In genomic region chr5:132495672-132496630, GRCh38 we compare ENCODE assay signal across 2 cellular contexts.
TF ChIP-seq lines count a peak whose summit lies in the region.

No MANE protein-coding gene starts in this region.

TF ChIP-seq in HCT116, 20 proteins besides CTCF, POLR2A, EP300 and RAD21 (continued from another document):
- TF ChIP-seq ATF3 (IDR thresholded peaks at IDR 0.05), result no peak
- peak; percentile 74 for TF ChIP-seq POLR2AphosphoS5 (IDR thresholded peaks at IDR 0.05; ENCODE audit: low read depth, low read length)
TF ChIP-seq in HCT116: peak in this region for 2.

TF ChIP-seq in SK-N-SH, 30 proteins besides CTCF, POLR2A, EP300 and RAD21 (continued from another document):
- peak; percentile 27; the same call in 1 of the 2 replicates for TF ChIP-seq PBX3 (IDR thresholded peaks at IDR 0.05)
- peak; percentile 68; the same call in 1 of the 2 replicates for TF ChIP-seq YY1 (IDR thresholded peaks at IDR 0.05; ENCODE audit: low read depth)
- TF ChIP-seq TCF12 (IDR thresholded peaks at IDR 0.05), result no peak
- no peak for TF ChIP-seq FOSL2 (IDR thresholded peaks at IDR 0.05; ENCODE audit: borderline replicate concordance, low read depth)
- TF ChIP-seq USF1 (IDR thresholded peaks at IDR 0.05; ENCODE audit: borderline replicate concordance, low read depth), result 0 out of 2 replicates have a peak, but pooled peaks have one; percentile 19
- no peak; the same call in 1 of the 2 replicates for TF ChIP-seq GABPA (IDR thresholded peaks at IDR 0.05; ENCODE audit: low read depth)
- no peak; the same call in 1 of the 2 replicates for TF ChIP-seq MXI1 (IDR thresholded peaks at IDR 0.05; ENCODE audit: low read depth, low read length)
- TF ChIP-seq MAX (IDR thresholded peaks at IDR 0.05; ENCODE audit: low read depth), result 0 out of 2 replicates have a peak, but pooled peaks have one; percentile 23
- peak; percentile 49 for TF ChIP-seq NFIC (IDR thresholded peaks at IDR 0.05; ENCODE audit: borderline replicate concordance)
- peak; percentile 29; the same call in 1 of the 2 replicates for TF ChIP-seq TAF1 (IDR thresholded peaks at IDR 0.05; ENCODE audit: borderline replicate concordance, low read depth, low read length)
- 0 out of 2 replicates have a peak, but pooled peaks have one; percentile 35 for TF ChIP-seq RXRA (IDR thresholded peaks at IDR 0.05; ENCODE audit: borderline replicate concordance, low read depth)
TF ChIP-seq in SK-N-SH: peak in this region for 7.
